Comparison of ENCODE assay signal across 18 cellular contexts in genomic region chrX:141214216-141214615, GRCh38. TPM values are rescaled to one million over a fixed set of nuclear protein-coding genes. Genes with fewer than 3 reads are reported as not detected.
DNase-seq lines count a peak whose midpoint lies in the region; ATAC-seq and TF ChIP-seq lines count a peak whose summit lies in the region.
"Had no signal": no experiment of that assay in that cellular context is flagged by ENCODE, and none has a peak within 500 bp of the region (broad histone marks: within the 10 kb centered on the region; RNA-seq: fewer than 3 reads in every experiment).

No MANE protein-coding gene starts in this region.

- 21 to 23% methylated on average over 2 of the region's 2 CpGs for WGBS in GM23248 (ENCODE audit: low coverage in 1 of 2, low lambda C conversion rate in 2 of 2, missing lambda C conversion rate in 2 of 2), 2 experiments

- H3K9ac ChIP-seq in GM23248: no peak overlapping the region
- H3K9ac ChIP-seq: BLaER1 had no signal

- no peak for TF ChIP-seq CTCF in fibroblast of mammary gland (conservative IDR thresholded peaks at IDR 0.05; ENCODE audit: control insufficient read depth, insufficient read depth, low read depth, low read length)

- no peaks in the 10 kb centered on the region for H3K4me1 ChIP-seq in GM23248 (ENCODE audit: insufficient read depth)
- H3K4me1 ChIP-seq: A549, BLaER1, Caco-2 had no signal

- H3K9me2 ChIP-seq in GM23248 (ENCODE audit: insufficient read depth): no peaks in the 10 kb centered on the region

- no peaks in the 10 kb centered on the region for H3K9me3 ChIP-seq in GM23248 (ENCODE audit: low read depth)
- H3K9me3 ChIP-seq: A549, BLaER1, Caco-2 had no signal

- intact Hi-C loops in posterior cingulate gyrus (cut with DNase I): no loop called here

- no peak overlapping the region for H2AFZ ChIP-seq in GM23248

- no peak overlapping the region for H3K27ac ChIP-seq in GM23248
- H3K27ac ChIP-seq: A549, BLaER1 had no signal

- in situ Hi-C loops in GM23248 (cut with MboI): no loop called here

- no peaks in the 10 kb centered on the region for H3K79me2 ChIP-seq in GM23248 (ENCODE audit: insufficient read depth)

- H3F3A ChIP-seq in GM23248 (ENCODE audit: insufficient read depth): no peaks in the 10 kb centered on the region

- H3K36me3 ChIP-seq in GM23248 (ENCODE audit: low read depth): no peaks in the 10 kb centered on the region
- H3K36me3 ChIP-seq: BLaER1 had no signal

- DNase-seq in GM04504 (ENCODE audit: low read depth) (peak; percentile 4), fibroblast of mammary gland (ENCODE audit: low read depth) (peak; percentile 52), GM23248 (no peak), posterior cingulate gyrus (no peak), NCI-H2196 (lab: John Stamatoyannopoulos, UW; ENCODE audit: unreplicated experiment) (no peak)
- DNase-seq: AML-193; Caco-2; CD8-positive, alpha-beta memory T cell; DND-41; GF-D8; GOT3; H9 had no signal

- no peak overlapping the region for H3K4me3 ChIP-seq in fibroblast of mammary gland (ENCODE audit: control insufficient read depth, low read depth, low read length)
- H3K4me3 ChIP-seq in GM23248: no peak overlapping the region
- H3K4me3 ChIP-seq: A549, BLaER1 had no signal

- H3K27me3 ChIP-seq in GM23248 (replicated peaks; ENCODE audit: insufficient read depth): no peaks in the 10 kb centered on the region

- H3K4me2 ChIP-seq in GM23248 (ENCODE audit: unreplicated experiment): no peak overlapping the region
- H3K4me2 ChIP-seq: A549, BLaER1 had no signal

- ATAC-seq in SK-N-SH treated with all-trans-retinoic acid at 6 μM for 48 hours (peak; percentile 47; the same call in 2 of the 3 replicates), GM18870 (IDR thresholded peaks at IDR 0.05; ENCODE audit: unreplicated experiment) (no peak)
- ATAC-seq: A549 had no signal

- no peaks in the 10 kb centered on the region for H4K20me1 ChIP-seq in GM23248 (ENCODE audit: insufficient read depth)
- H4K20me1 ChIP-seq: BLaER1 had no signal

TF ChIP-seq in SK-N-SH treated with all-trans-retinoic acid at 6 μM for 48 hours, 23 proteins besides CTCF, POLR2A, EP300 and RAD21:
- TF ChIP-seq RARB (CRISPR knock-in tag; IDR thresholded peaks at IDR 0.05) (no peak), TCF4 (CRISPR knock-in tag; IDR thresholded peaks at IDR 0.05; ENCODE audit: borderline replicate concordance) (no peak), GLIS3 (CRISPR knock-in tag; IDR thresholded peaks at IDR 0.05) (no peak)

RNA-seq across cellular contexts. Expression of gene SPANXC, which starts 28.1 kb away (rescaled TPM):
- not detected in 2 replicates for total RNA-seq in GM23248 (2014; rRNA removed; shearing (Covaris generic))
- not detected in 2 replicates for polyA plus RNA-seq in GM23248 (2016; fragmentation: Nextera tagmentation; extraction: Ambion mirVana)
- total RNA-seq: Caco-2; CD8-positive, alpha-beta memory T cell; H9 had no signal
- polyA plus RNA-seq: AG04450; CD8-positive, alpha-beta memory T cell; IgD-negative memory B cell had no signal

RNA-seq across cellular contexts. Expression of gene LDOC1, which starts 37.3 kb away (rescaled TPM):
- 1.0 and 1.5 TPM in 2 replicates for total RNA-seq in GM23248 (2014; rRNA removed; shearing (Covaris generic))
- polyA plus RNA-seq in GM23248 (2016; fragmentation: Nextera tagmentation; extraction: Ambion mirVana): 23.1 and 24.7 TPM in 2 replicates
- total RNA-seq: Caco-2 had no signal

Comparison
In these comparisons a context has a peak if more than half of its experiments do, and no peak if none do; other contexts are left out.
1. DNase-seq: peak in GM04504 (single experiment) and fibroblast of mammary gland (single experiment); none in GM23248 (single experiment), posterior cingulate gyrus (0 of 10) and NCI-H2196 (single experiment).